14 cellular contexts compared by ENCODE assay signal in genomic region chr14:92553456-92553855, GRCh38. TPM values are rescaled to one million over a fixed set of nuclear protein-coding genes. Genes with fewer than 3 reads are reported as not detected.
DNase-seq lines count a peak whose midpoint lies in the region; ATAC-seq and TF ChIP-seq lines count a peak whose summit lies in the region.
"Had no signal": no experiment of that assay in that cellular context is flagged by ENCODE, and none has a peak within 500 bp of the region (broad histone marks: within the 10 kb centered on the region; RNA-seq: fewer than 3 reads in every experiment).

No MANE protein-coding gene starts in this region.

- POLR2A ChIA-PET in AG04449 (lab: Yijun Ruan, JAX) = no interaction called here

- CTCF ChIA-PET in AG04449 (lab: Yijun Ruan, JAX) = interaction anchor here (0.9 to 1.4 kb wide), 3 partner anchors 9 to 133 kb away, joined by 3 to 4 read pairs (median 3); no protein-coding TSS in a partner anchor

- peaks cover 12 to 23% of the 10 kb centered on the region in 2 donors for H3K36me3 ChIP-seq in ascending aorta

- H3K4me3 ChIP-seq in AG04449 (ENCODE audit: low read depth, low read length) (no peak overlapping the region), ascending aorta (no peak overlapping the region)

- intact Hi-C loops in ascending aorta (cut with DNase I) = loop anchor here (2.0 to 5.0 kb wide), 2 partner anchors 25 to 41 kb away; partner anchors contain the start of gene RIN3

- ATAC-seq in HG02870 (IDR thresholded peaks at IDR 0.05; ENCODE audit: unreplicated experiment) (no peak), HG03159 (IDR thresholded peaks at IDR 0.05; ENCODE audit: unreplicated experiment) (no peak)
- ATAC-seq: activated CD4-positive, CD25-positive, alpha-beta regulatory T cell treated with anti-CD3 and anti-CD28 coated beads, Interleukin-2, amount 50 U/mL, for 24 hours; effector memory CD8-positive, alpha-beta T cell had no signal

- peak overlapping the region; percentile 62 to 76 for H3K27ac ChIP-seq in ascending aorta
- H3K27ac ChIP-seq: parathyroid adenoma had no signal

- H3K4me1 ChIP-seq in ascending aorta = peaks cover 16 to 45% of the 10 kb centered on the region in 2 donors

- no peaks in the 10 kb centered on the region for H3K9me3 ChIP-seq in ascending aorta

- DNase-seq in AG04449 (ENCODE audit: low read depth, low spot score) (no peak), HCEC 1CT (peak; percentile 20), ascending aorta (ENCODE audit: low spot score in 2 of 2) (peak in 1 of 2 donors; percentile 81), islet precursor cell (peak; percentile 66), RPMI8226 (no peak)
- no peak for DNase-seq in activated T-cell treated with anti-CD3 and anti-CD28 coated beads, Interleukin-2, amount 50 U/mL, for 1 hour
- DNase-seq: activated effector memory CD4-positive, alpha-beta T cell treated with anti-CD3 and anti-CD28 coated beads, Interleukin-2, amount 50 U/mL, for 16 hours; CD4-positive, alpha-beta memory T cell; effector memory CD8-positive, alpha-beta T cell; NCI-H1105 treated with DMSO at 0.1 percent for 48 hours had no signal

- no peaks in the 10 kb centered on the region for H3K27me3 ChIP-seq in ascending aorta

- TF ChIP-seq CTCF in AG04449 (IDR thresholded peaks at IDR 0.05; ENCODE audit: insufficient read depth, low read length, missing control alignments) = peak; percentile 21
- TF ChIP-seq CTCF in ascending aorta (IDR thresholded peaks at IDR 0.05) = peak in 1 of 3 experiments; percentile 20

RNA-seq across cellular contexts. Expression of gene RIN3, which starts 39.9 kb away (rescaled TPM):
- 30.3 TPM for total RNA-seq in ascending aorta

Comparison
In these comparisons a context has a peak if more than half of its experiments do, and no peak if none do; other contexts are left out.
1. DNase-seq: peak in HCEC 1CT (single experiment) and islet precursor cell (single experiment); none in AG04449 (single experiment), activated T-cell treated with anti-CD3 and anti-CD28 coated beads, Interleukin-2, amount 50 U/mL, for 1 hour (single experiment) and RPMI8226 (single experiment).